Comparison of ENCODE assay signal across 21 cellular contexts in genomic region chr7:3942778-3943177, GRCh38.
DNase-seq lines count a peak whose midpoint lies in the region; ATAC-seq lines count a peak whose summit lies in the region.
"Had no signal": no experiment of that assay in that cellular context is flagged by ENCODE, and none has a peak within 500 bp of the region (broad histone marks: within the 10 kb centered on the region; RNA-seq: fewer than 3 reads in every experiment).

No MANE protein-coding gene starts in this region.

- no peaks in the 10 kb centered on the region for H3K36me3 ChIP-seq in aorta (ENCODE audit: control insufficient read depth in 1 of 2, insufficient read depth in 2 of 2, low read length in 1 of 2)
- H3K36me3 ChIP-seq: adrenal gland, left ventricle myocardium inferior, pancreas, tibial artery had no signal

- WGBS in aorta, 2 donors = 24 to 27% methylated on average over 14 of the region's 14 CpGs

- ATAC-seq in aorta (ENCODE audit: low FRiP score) = peak; percentile 84
- no peak for ATAC-seq in GM21737 (IDR thresholded peaks at IDR 0.05; ENCODE audit: unreplicated experiment)
- ATAC-seq: activated CD4-positive, CD25-positive, alpha-beta regulatory T cell treated with anti-CD3 and anti-CD28 coated beads, Interleukin-2, amount 50 U/mL, for 24 hours; activated CD8-positive, alpha-beta memory T cell treated with anti-CD3 and anti-CD28 coated beads, Interleukin-2, amount 10 ng/mL, durations not matched to agents 7 days and 5 days had no signal

- intact Hi-C loops in aorta (cut with DNase I) = no loop called here

- H3K27ac ChIP-seq in aorta (ENCODE audit: low read depth in 1 of 2, low read length in 2 of 2) = no peak overlapping the region
- H3K27ac ChIP-seq: adrenal gland, C4-2B, left ventricle myocardium inferior, pancreas had no signal

- no peaks in the 10 kb centered on the region for H3K9me3 ChIP-seq in aorta (ENCODE audit: control insufficient read depth, low read length)
- H3K9me3 ChIP-seq: adrenal gland, pancreas had no signal

- DNase-seq in DMS53 (lab: John Stamatoyannopoulos, UW) (peak; percentile 42), DMS53 treated with DMSO at 0.1 percent for 48 hours (lab: John Stamatoyannopoulos, UW; ENCODE audit: unreplicated experiment) (no peak), epidermal melanocyte (ENCODE audit: insufficient read length, low spot score) (peak; percentile 76), myocyte (ENCODE audit: low read depth) (peak; percentile 78), aorta (peak in 1 of 2 donors; percentile 57)
- no peak for DNase-seq in activated CD4-positive, alpha-beta T cell treated with anti-CD3 and anti-CD28 coated beads, Interleukin-2, amount 50 U/mL, for 48 hours
- DNase-seq in activated CD8-positive, alpha-beta memory T cell treated with anti-CD3 and anti-CD28 coated beads, Interleukin-2, amount 50 U/mL, for 4 hours = no peak
- DNase-seq: 8988T; activated CD8-positive, alpha-beta memory T cell treated with anti-CD3 and anti-CD28 coated beads, Interleukin-2, amount 10 ng/mL, durations not matched to agents 7 days and 5 days; activated effector memory CD4-positive, alpha-beta T cell treated with Interleukin-2 at 50 U/mL for 16 hours; DND-41; effector CD8-positive, alpha-beta T cell; left ventricle myocardium inferior; NCI-H524 treated with DMSO at 0.1 percent for 48 hours; pancreas; T-helper 2 cell had no signal

- H3K4me1 ChIP-seq in aorta (ENCODE audit: control insufficient read depth in 1 of 2, insufficient read depth in 2 of 2, low read length in 2 of 2) = no peaks in the 10 kb centered on the region
- H3K4me1 ChIP-seq: adrenal gland, left ventricle myocardium inferior, pancreas, tibial artery had no signal

- H3K4me3 ChIP-seq in aorta (ENCODE audit: low read length in 2 of 2) = no peak overlapping the region
- H3K4me3 ChIP-seq: adrenal gland, left ventricle myocardium inferior, pancreas, tibial artery had no signal

- H3K27me3 ChIP-seq in aorta (ENCODE audit: control insufficient read depth in 1 of 2, insufficient read depth in 2 of 2, low read length in 1 of 2) = no peaks in the 10 kb centered on the region
- H3K27me3 ChIP-seq: adrenal gland, pancreas, tibial artery had no signal

Comparison
In these comparisons a context has a peak if more than half of its experiments do, and no peak if none do; other contexts are left out.
1. DNase-seq: peak in DMS53 (single experiment), epidermal melanocyte (single experiment) and myocyte (single experiment); none in DMS53 treated with DMSO at 0.1 percent for 48 hours (single experiment), activated CD4-positive, alpha-beta T cell treated with anti-CD3 and anti-CD28 coated beads, Interleukin-2, amount 50 U/mL, for 48 hours (0 of 2) and activated CD8-positive, alpha-beta memory T cell treated with anti-CD3 and anti-CD28 coated beads, Interleukin-2, amount 50 U/mL, for 4 hours (single experiment).